13 cellular contexts compared by ENCODE assay signal in genomic region chr10:96082748-96083147, GRCh38. TPM values are rescaled to one million over a fixed set of nuclear protein-coding genes. Genes with fewer than 3 reads are reported as not detected.
DNase-seq lines count a peak whose midpoint lies in the region; ATAC-seq and TF ChIP-seq lines count a peak whose summit lies in the region.
"Had no signal": no experiment of that assay in that cellular context is flagged by ENCODE, and none has a peak within 500 bp of the region (broad histone marks: within the 10 kb centered on the region; RNA-seq: fewer than 3 reads in every experiment).

No MANE protein-coding gene starts in this region.

- intact Hi-C loops in heart left ventricle (cut with DNase I), result loop anchor here in 1 of 10 donors (1.0 kb wide), 1 partner anchor 34 kb away; no protein-coding TSS in a partner anchor
- intact Hi-C loops in right cardiac atrium (cut with DNase I), result no loop called here

- 37 to 53% (median 45%) methylated on average over 1 of the region's 1 CpG for WGBS in heart left ventricle, 4 donors
- WGBS in right cardiac atrium, result 62% methylated on average over 1 of the region's 1 CpG

- H3K9me3 ChIP-seq in heart left ventricle (no peaks in the 10 kb centered on the region), right atrium auricular region (no peaks in the 10 kb centered on the region), right cardiac atrium (ENCODE audit: control insufficient read depth, low read length) (no peaks in the 10 kb centered on the region)

- no peak for TF ChIP-seq CTCF in heart left ventricle (IDR thresholded peaks at IDR 0.05)
- TF ChIP-seq CTCF in right atrium auricular region (IDR thresholded peaks at IDR 0.05), result no peak

- no peak overlapping the region for H3K27ac ChIP-seq in heart left ventricle
- no peak overlapping the region for H3K27ac ChIP-seq in right atrium auricular region
- H3K27ac ChIP-seq in right cardiac atrium (ENCODE audit: low read length), result no peak overlapping the region
- H3K27ac ChIP-seq: 22Rv1 had no signal

- H3K36me3 ChIP-seq in heart left ventricle (peaks cover 0 to 13% (median 0%) of the 10 kb centered on the region in 9 donors), right atrium auricular region (no peaks in the 10 kb centered on the region)

- H3K27me3 ChIP-seq in heart left ventricle (no peaks in the 10 kb centered on the region), right atrium auricular region (no peaks in the 10 kb centered on the region), right cardiac atrium (ENCODE audit: control insufficient read depth, insufficient read depth) (no peaks in the 10 kb centered on the region)

- H3K4me1 ChIP-seq in heart left ventricle, result peaks cover 0 to 10% (median 0%) of the 10 kb centered on the region in 12 donors
- peaks cover 0 to 5% of the 10 kb centered on the region in 2 donors for H3K4me1 ChIP-seq in right atrium auricular region
- H3K4me1 ChIP-seq in right cardiac atrium (ENCODE audit: control insufficient read depth, insufficient read depth, low read length), result no peaks in the 10 kb centered on the region

- H3K4me3 ChIP-seq in heart left ventricle (no peak overlapping the region), right atrium auricular region (no peak overlapping the region), right cardiac atrium (ENCODE audit: low read length) (no peak overlapping the region)

- ATAC-seq in heart left ventricle, result peak; percentile 80 to 86 (median 82)
- peak; percentile 26 to 71 for ATAC-seq in right cardiac atrium
- no peak for ATAC-seq in HG02870 (IDR thresholded peaks at IDR 0.05; ENCODE audit: unreplicated experiment)
- ATAC-seq: CD8-positive, alpha-beta T cell; HCT116 had no signal

- TF ChIP-seq POLR2A in heart left ventricle (IDR thresholded peaks at IDR 0.05), result no peak

- peak; percentile 36 for DNase-seq in DMS53 (lab: John Stamatoyannopoulos, UW)
- DNase-seq in DMS53 treated with DMSO at 0.1 percent for 48 hours (lab: John Stamatoyannopoulos, UW; ENCODE audit: unreplicated experiment), result no peak
- no peak for DNase-seq in heart left ventricle
- DNase-seq in right atrium auricular region (ENCODE audit: low spot score), result no peak
- DNase-seq in right cardiac atrium, result no peak
- no peak for DNase-seq in activated T-cell treated with anti-CD3 and anti-CD28 coated beads, Interleukin-2, amount 50 U/mL, for 48 hours
- DNase-seq: CD8-positive, alpha-beta T cell; COR-L47; GF-D8; IMR-90 had no signal

RNA-seq across cellular contexts. Expression of gene CCNJ, which starts 39.4 kb away (rescaled TPM):
- 1 to 10 TPM; 2.2 to 4.0 (median 2.7) TPM for total RNA-seq in heart left ventricle
- polyA plus RNA-seq in heart left ventricle, result 1 to 10 TPM; 1.3 to 3.5 TPM
- total RNA-seq in right atrium auricular region, result 1 to 10 TPM; 2.2 to 3.3 TPM
- total RNA-seq in right cardiac atrium, result 1 to 10 TPM; 2.9 to 3.9 (median 3.3) TPM
- 1.8 TPM for polyA plus RNA-seq in right cardiac atrium

RNA-seq across cellular contexts. Expression of gene ZNF518A, which starts 47.3 kb away (rescaled TPM):
- total RNA-seq in heart left ventricle (10 to 100 TPM in 6 of 9 donors, 1 to 10 TPM in 3; 7.4 to 17.9 (median 12.2) TPM), right atrium auricular region (1 to 10 TPM; 6.2 to 8.1 TPM), right cardiac atrium (10 to 100 TPM; 13.2 to 13.7 (median 13.3) TPM)
- polyA plus RNA-seq in heart left ventricle (1 to 10 TPM; 3.0 to 3.2 TPM), right cardiac atrium (2.7 TPM)
